28 cellular contexts compared by ENCODE assay signal in genomic region chr3:183387797-183388196, GRCh38.
"Had no signal": no experiment of that assay in that cellular context is flagged by ENCODE, and none has a peak within 500 bp of the region (broad histone marks: within the 10 kb centered on the region; RNA-seq: fewer than 3 reads in every experiment).

No MANE protein-coding gene starts in this region.

- H3K27ac ChIP-seq: colonic mucosa, coronary artery, epithelial cell of prostate, esophagus muscularis mucosa, esophagus squamous epithelium, foreskin keratinocyte, gastrocnemius medialis, gastroesophageal sphincter, heart left ventricle, heart right ventricle had no signal

- H3K9me3 ChIP-seq: colonic mucosa, esophagus muscularis mucosa, esophagus squamous epithelium, gastrocnemius medialis, gastroesophageal sphincter, heart left ventricle, heart right ventricle had no signal

- ATAC-seq: effector memory CD8-positive, alpha-beta T cell; esophagus mucosa; foreskin keratinocyte; gastrocnemius medialis; gastroesophageal sphincter; heart left ventricle had no signal

- FAIRE-seq: colon, endometrium, endothelial cell of umbilical vein, frontal cortex had no signal

- H3K4me1 ChIP-seq: colonic mucosa, foreskin keratinocyte, gastroesophageal sphincter had no signal

- H3K4me3 ChIP-seq: colonic mucosa, coronary artery, dorsolateral prefrontal cortex, esophagus muscularis mucosa, esophagus squamous epithelium, gastrocnemius medialis, gastroesophageal sphincter, heart left ventricle, heart right ventricle had no signal

- H3K36me3 ChIP-seq: colonic mucosa, esophagus muscularis mucosa, esophagus squamous epithelium, gastrocnemius medialis, gastroesophageal sphincter, heart left ventricle, heart right ventricle had no signal

- H3K27me3 ChIP-seq: colonic mucosa, dorsolateral prefrontal cortex, esophagus muscularis mucosa, esophagus squamous epithelium, foreskin keratinocyte, gastrocnemius medialis, heart left ventricle, heart right ventricle had no signal

- DNase-seq: colonic mucosa; cortex of kidney; dermis blood vessel endothelial cell; dorsolateral prefrontal cortex; effector CD4-positive, alpha-beta T cell; effector CD8-positive, alpha-beta T cell; effector memory CD4-positive, alpha-beta T cell; effector memory CD8-positive, alpha-beta T cell; endodermal cell; erythroblast; esophagus squamous epithelium; foreskin fibroblast; foreskin keratinocyte; foreskin melanocyte; gastrocnemius medialis; glutamatergic neuron; head of caudate nucleus; heart left ventricle; heart right ventricle had no signal
